1 cellular context compared by ENCODE assay signal in genomic region chr16:27326251-27326650, GRCh38.
TF ChIP-seq lines count a peak whose summit lies in the region.

No MANE protein-coding gene starts in this region.

TF ChIP-seq in WTC11, 78 proteins besides CTCF, POLR2A, EP300 and RAD21 (continued from another document):
- TF ChIP-seq E2F5 (CRISPR knock-in tag; IDR thresholded peaks at IDR 0.05) (no peak), E2F4 (CRISPR knock-in tag; IDR thresholded peaks at IDR 0.05; ENCODE audit: borderline replicate concordance, low read depth) (no peak), ZNF232 (CRISPR knock-in tag; IDR thresholded peaks at IDR 0.05) (no peak), CREB1 (CRISPR knock-in tag; IDR thresholded peaks at IDR 0.05) (no peak), ZMAT4 (CRISPR knock-in tag; IDR thresholded peaks at IDR 0.05) (no peak), NFYB (CRISPR knock-in tag; conservative IDR thresholded peaks at IDR 0.05; ENCODE audit: low read depth) (no peak), ZNF219 (CRISPR knock-in tag; IDR thresholded peaks at IDR 0.05; ENCODE audit: borderline replicate concordance) (no peak), ATF1 (CRISPR knock-in tag; IDR thresholded peaks at IDR 0.05) (no peak)
